Comparison of ENCODE assay signal across 10 cellular contexts in genomic region chr5:61328791-61329617, GRCh38. TPM values are rescaled to one million over a fixed set of nuclear protein-coding genes. Genes with fewer than 3 reads are reported as not detected.
DNase-seq lines count a peak whose midpoint lies in the region; ATAC-seq and TF ChIP-seq lines count a peak whose summit lies in the region.
"Had no signal": no experiment of that assay in that cellular context is flagged by ENCODE, and none has a peak within 500 bp of the region (broad histone marks: within the 10 kb centered on the region; RNA-seq: fewer than 3 reads in every experiment).

No MANE protein-coding gene starts in this region.

- TF ChIP-seq CTCF in AG10803 (conservative IDR thresholded peaks at IDR 0.05; ENCODE audit: low read length) (no peak), HFFc6 (IDR thresholded peaks at IDR 0.05) (no peak), colonic mucosa (IDR thresholded peaks at IDR 0.05) (no peak), WERI-Rb-1 (IDR thresholded peaks at IDR 0.05; ENCODE audit: low read depth, low read length) (no peak)

- H3K9me3 Mint-ChIP-seq in HFFc6 = no peaks in the 10 kb centered on the region
- H3K9me3 Mint-ChIP-seq in naive thymus-derived CD8-positive, alpha-beta T cell = no peaks in the 10 kb centered on the region

- POLR2A ChIA-PET in naive thymus-derived CD8-positive, alpha-beta T cell (lab: Charles Lee) = interaction anchor here (0.6 kb wide), 1 partner anchor 8 kb away, joined by 3 read pairs; no protein-coding TSS in a partner anchor

- peak overlapping the region in 1 of 2 donors; percentile 76 for H3K9ac ChIP-seq in colonic mucosa (ENCODE audit: low read depth in 2 of 2, low read length in 2 of 2)

- peak overlapping the region; percentile 87 for H3K4me3 Mint-ChIP-seq in HFFc6
- peak overlapping the region in 8 of 10 donors; percentile 26 to 95 (median 60) for H3K4me3 Mint-ChIP-seq in naive thymus-derived CD8-positive, alpha-beta T cell

- H3K9me3 ChIP-seq in colonic mucosa (no peaks in the 10 kb centered on the region), WERI-Rb-1 (ENCODE audit: severe bottlenecking) (no peaks in the 10 kb centered on the region)

- no peaks in the 10 kb centered on the region; the same call in 1 of the 2 replicates for H3K27me3 Mint-ChIP-seq in HFFc6 (ENCODE audit: insufficient read depth)
- H3K27me3 Mint-ChIP-seq in naive thymus-derived CD8-positive, alpha-beta T cell = peaks cover 10 to 30% (median 17%) of the 10 kb centered on the region in 5 donors

- DNase-seq in AG10803 (ENCODE audit: low read depth) (peak; percentile 62), HFFc6 (no peak), colonic mucosa (no peak), WERI-Rb-1 (no peak)
- DNase-seq in naive thymus-derived CD8-positive, alpha-beta T cell = no peak
- DNase-seq in activated CD4-positive, CD25-positive, alpha-beta regulatory T cell (lab: John Stamatoyannopoulos, UW) = no peak
- DNase-seq in stimulated activated CD4-positive, alpha-beta T cell treated with anti-CD3 and anti-CD28 coated beads, Interleukin-2, amount 100 ng/mL, for 48 hours = no peak
- no peak for DNase-seq in central memory CD4-positive, alpha-beta T cell
- DNase-seq: amygdala, NCI-H2107 had no signal

- peak overlapping the region; percentile 90 for H3K27ac Mint-ChIP-seq in HFFc6
- peak overlapping the region in 3 of 10 donors; percentile 49 to 84 (median 70) for H3K27ac Mint-ChIP-seq in naive thymus-derived CD8-positive, alpha-beta T cell

- H3K27me3 ChIP-seq in colonic mucosa = no peaks in the 10 kb centered on the region
- no peaks in the 10 kb centered on the region for H3K27me3 ChIP-seq in WERI-Rb-1 (ENCODE audit: insufficient read depth, low read depth, severe bottlenecking)

- H3K4me1 Mint-ChIP-seq in HFFc6 (ENCODE audit: low read depth) = peaks cover 35% of the 10 kb centered on the region
- H3K4me1 Mint-ChIP-seq in naive thymus-derived CD8-positive, alpha-beta T cell = peaks cover 17 to 33% (median 26%) of the 10 kb centered on the region in 4 donors

- no peak for ATAC-seq in naive thymus-derived CD8-positive, alpha-beta T cell

- H3K27ac ChIP-seq in colonic mucosa (peak overlapping the region; percentile 97), WERI-Rb-1 (no peak overlapping the region)

- H3K4me3 ChIP-seq in AG10803 (ENCODE audit: low read length) = no peak overlapping the region
- H3K4me3 ChIP-seq in colonic mucosa = no peak overlapping the region
- H3K4me3 ChIP-seq in WERI-Rb-1 (ENCODE audit: low read depth, low read length) = no peak overlapping the region

- intact Hi-C loops in colonic mucosa (cut with DNase I) = no loop called here

- H3K36me3 ChIP-seq in colonic mucosa = no peaks in the 10 kb centered on the region
- peaks cover 5% of the 10 kb centered on the region; the same call in 1 of the 2 replicates for H3K36me3 ChIP-seq in WERI-Rb-1

- no peaks in the 10 kb centered on the region for H3K4me1 ChIP-seq in colonic mucosa

- peaks cover under 1% of the 10 kb centered on the region; the same call in 1 of the 2 replicates for H3K36me3 Mint-ChIP-seq in HFFc6 (ENCODE audit: low read depth)
- peaks cover 0 to 3% (median 0%) of the 10 kb centered on the region in 3 donors for H3K36me3 Mint-ChIP-seq in naive thymus-derived CD8-positive, alpha-beta T cell

RNA-seq across cellular contexts. Expression of gene ZSWIM6, which starts 3.1 kb away (rescaled TPM):
- 10 to 100 TPM in 5 of 6 experiments, 1 to 10 TPM in 1; 9.7 to 13.5 (median 11.7) TPM for total RNA-seq in HFFc6 (2021; fragmentation: NEBNext Ultra II Directional; extraction: Animal tissue kit (Norgen Biotek cat#: 25700))
- total RNA-seq in colonic mucosa = 10 to 100 TPM; 16.4 to 24.5 TPM
- total RNA-seq in naive thymus-derived CD8-positive, alpha-beta T cell = 10 to 100 TPM; 11.6 to 11.9 TPM
- polyA plus RNA-seq in naive thymus-derived CD8-positive, alpha-beta T cell = under 1 TPM; 0.14 to 0.59 (median 0.53) TPM
